ENCODE assay signal across 14 cellular contexts in the genomic region with DNA sequence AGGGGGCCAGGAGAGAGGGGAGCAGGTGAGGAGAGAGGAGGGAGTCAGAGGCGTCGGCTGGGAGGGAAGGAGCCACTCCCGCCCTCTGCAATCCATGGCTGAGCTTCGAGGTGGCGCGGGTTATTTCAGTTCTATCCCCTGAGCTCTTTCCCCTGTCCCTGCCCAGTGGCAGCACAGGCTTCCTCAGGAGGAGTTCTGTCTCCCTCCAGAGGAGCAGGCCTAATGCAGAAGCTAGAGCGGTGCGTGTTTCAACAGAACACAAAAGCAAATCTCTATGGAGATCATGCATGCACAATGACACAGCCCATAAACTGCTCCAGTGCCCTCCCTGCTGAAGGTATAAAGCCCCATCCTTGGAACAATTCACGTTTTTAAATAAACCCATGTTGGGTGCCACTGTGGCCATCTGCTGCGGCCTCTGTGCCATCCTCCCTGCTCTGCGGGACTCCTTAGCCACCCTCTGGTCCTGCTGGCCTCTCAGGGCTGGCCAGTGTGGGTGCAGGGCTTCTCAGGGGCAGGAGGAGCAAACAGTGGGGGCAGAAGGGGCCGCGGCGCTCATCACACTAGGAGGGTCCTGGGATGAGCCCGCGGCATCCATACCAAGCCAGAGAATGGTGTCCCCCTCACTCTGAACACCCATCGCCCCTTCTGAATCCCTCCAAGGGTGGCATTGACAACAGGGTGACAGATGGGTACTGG.
DNase-seq lines count a peak whose midpoint lies in the region; ATAC-seq and TF ChIP-seq lines count a peak whose summit lies in the region.
"Had no signal": no experiment of that assay in that cellular context is flagged by ENCODE, and none has a peak within 500 bp of the region (broad histone marks: within the 10 kb centered on the region; RNA-seq: fewer than 3 reads in every experiment).

No MANE protein-coding gene starts in this region.

- H3K18ac ChIP-seq in IMR-90 (ENCODE audit: low read depth, low read length), result peak overlapping the region; percentile 26; the same call in 1 of the 2 replicates

- peaks cover 20% of the 10 kb centered on the region for H3K9me1 ChIP-seq in IMR-90 (ENCODE audit: insufficient read depth, low read length)

- TF ChIP-seq CTCF in AG09319 (IDR thresholded peaks at IDR 0.05; ENCODE audit: low read depth, low read length) (peak; percentile 14), IMR-90 (conservative IDR thresholded peaks at IDR 0.05; ENCODE audit: low read depth, low read length) (no peak), testis (IDR thresholded peaks at IDR 0.05) (no peak)

- peak overlapping the region; percentile 99 for H2BK120ac ChIP-seq in IMR-90 (ENCODE audit: low read depth, low read length)

- H2BK20ac ChIP-seq in IMR-90 (ENCODE audit: low read depth, low read length), result peak overlapping the region; percentile 100

- CTCF ChIA-PET in IMR-90 (lab: Yijun Ruan, JAX), result interaction anchor here (1.0 to 1.2 kb wide), 2 partner anchors 38 to 70 kb away, joined by 3 to 5 read pairs; no protein-coding TSS in a partner anchor

- H3K23ac ChIP-seq in IMR-90 (ENCODE audit: low read depth, low read length), result no peak overlapping the region; the same call in 1 of the 2 replicates

- intact Hi-C loops in IMR-90 (cut with micrococcal nuclease) (loop anchor here (2.0 kb wide), 1 partner anchor 209 kb away; a partner anchor contains a TSS), sciatic nerve (cut with DNase I) (no loop called here), testis (cut with DNase I; ENCODE audit: low total_unique reads) (no loop called here)

- H2AFZ ChIP-seq in IMR-90 (replicated peaks; ENCODE audit: low read length, poor library complexity), result peak overlapping the region; percentile 45

- WGBS in IMR-90 (ENCODE audit: extremely low coverage in 2 of 2, insufficient read length in 1 of 2), 2 experiments, result 60% methylated on average over 1 of the region's 17 CpGs; no CpG with 5 or more reads in 1 of the 2 experiments
- WGBS in testis, 2 donors, result 87 to 91% methylated on average over 15 to 17 of the region's 17 CpGs

- H3K56ac ChIP-seq in IMR-90 (ENCODE audit: extremely low read depth, insufficient read depth, low read length), result no peak overlapping the region

- H4K8ac ChIP-seq in IMR-90 (ENCODE audit: low read depth in 2 of 2, low read length in 2 of 2), result peak overlapping the region in 1 of 2 experiments; percentile 31; a peak in 3 of 4 replicates

- POLR2A ChIA-PET in IMR-90 (lab: Charles Lee; ENCODE audit: unreplicated experiment), result no interaction called here

- H3K4me3 ChIP-seq in IMR-90 (ENCODE audit: insufficient read depth, low read depth, low read length) (no peak overlapping the region), testis (no peak overlapping the region)
- H3K4me3 ChIP-seq: BLaER1 treated with 17β-estradiol and CSF1 and Interleukin-3, amounts not matched to agents 10 nM and 100 nM; SJSA1; skin epidermis had no signal

- H2AK5ac ChIP-seq in IMR-90 (ENCODE audit: low read depth, low read length), result peak overlapping the region; percentile 81

- no peak overlapping the region for H2AK9ac ChIP-seq in IMR-90 (replicated peaks; ENCODE audit: low read depth, low read length, poor library complexity)

- no peak overlapping the region; the same call in 1 of the 2 replicates for H4K5ac ChIP-seq in IMR-90 (ENCODE audit: low read depth, low read length)

- H4K91ac ChIP-seq in IMR-90 (ENCODE audit: insufficient read depth, low read depth, low read length), result peak overlapping the region; percentile 78

- H3K36me3 ChIP-seq in IMR-90 (ENCODE audit: control insufficient read depth, insufficient read depth, low read length) (no peaks in the 10 kb centered on the region), testis (ENCODE audit: low read depth, missing control alignments) (no peaks in the 10 kb centered on the region)
- H3K36me3 ChIP-seq: BLaER1 treated with 17β-estradiol and CSF1 and Interleukin-3, amounts not matched to agents 10 nM and 100 nM; SJSA1 had no signal

- ATAC-seq in IMR-90 (ENCODE audit: low read depth) (no peak), sciatic nerve (peak; percentile 63), GM18505 (IDR thresholded peaks at IDR 0.05; ENCODE audit: unreplicated experiment) (no peak)

- peak overlapping the region; percentile 79 for H3K4ac ChIP-seq in IMR-90 (ENCODE audit: low read depth, low read length)

- H3K9ac ChIP-seq in IMR-90 (ENCODE audit: low read depth, low read length), result no peak overlapping the region; the same call in 1 of the 2 replicates
- H3K9ac ChIP-seq: BLaER1 treated with 17β-estradiol and CSF1 and Interleukin-3, amounts not matched to agents 10 nM and 100 nM had no signal

- no peak overlapping the region for H3K4me2 ChIP-seq in IMR-90 (ENCODE audit: low read depth, low read length)
- H3K4me2 ChIP-seq: BLaER1 treated with 17β-estradiol and CSF1 and Interleukin-3, amounts not matched to agents 10 nM and 100 nM had no signal

- in situ Hi-C loops in IMR-90 (cut with MboI; ENCODE audit: low sequenced_read_pairs), result no loop called here

- no peaks in the 10 kb centered on the region for H4K20me1 ChIP-seq in IMR-90 (ENCODE audit: insufficient read depth, low read length)
- H4K20me1 ChIP-seq: BLaER1 treated with 17β-estradiol and CSF1 and Interleukin-3, amounts not matched to agents 10 nM and 100 nM had no signal

- H2BK5ac ChIP-seq in IMR-90 (ENCODE audit: low read depth, low read length, poor library complexity, severe bottlenecking), result peak overlapping the region; percentile 2

- peak overlapping the region; percentile 38 for H3K14ac ChIP-seq in IMR-90 (replicated peaks; ENCODE audit: low read depth, low read length)

- no peak for DNase-seq in AG09319 (ENCODE audit: extremely low read depth, low read depth)
- no peak for DNase-seq in IMR-90
- peak; percentile 54 for DNase-seq in fibroblast of gingiva (ENCODE audit: low read depth)
- DNase-seq in sciatic nerve (ENCODE audit: low spot score), result peak; percentile 51
- DNase-seq in Kasumi-1 (lab: John Stamatoyannopoulos, UW), result no peak
- no peak for DNase-seq in SHP77 treated with DMSO at 0.1 percent for 48 hours (lab: John Stamatoyannopoulos, UW)
- DNase-seq in testis, result no peak
- DNase-seq: activated CD4-positive, alpha-beta memory T cell treated with anti-CD3 and anti-CD28 coated beads, Interleukin-2, amount 10 ng/mL, durations not matched to agents 7 days and 5 days; DMS79 treated with DMSO at 0.1 percent for 48 hours; substantia nigra had no signal

- H3K4me1 ChIP-seq in IMR-90 (ENCODE audit: control insufficient read depth, insufficient read depth, low read length) (peaks cover 32% of the 10 kb centered on the region), testis (no peaks in the 10 kb centered on the region)

- no peak for TF ChIP-seq RAD21 in IMR-90 (IDR thresholded peaks at IDR 0.05; ENCODE audit: low read length)

- H3K9me3 ChIP-seq in IMR-90 (ENCODE audit: control insufficient read depth, insufficient read depth, low read length) (no peaks in the 10 kb centered on the region), testis (no peaks in the 10 kb centered on the region)
- H3K9me3 ChIP-seq: BLaER1 treated with 17β-estradiol and CSF1 and Interleukin-3, amounts not matched to agents 10 nM and 100 nM; SJSA1 had no signal

- H2BK15ac ChIP-seq in IMR-90 (ENCODE audit: low read depth, low read length), result peak overlapping the region; percentile 100; the same call in 2 of the 3 replicates

- H3K27me3 ChIP-seq in IMR-90 (ENCODE audit: control insufficient read depth, insufficient read depth, low read length) (no peaks in the 10 kb centered on the region), testis (no peaks in the 10 kb centered on the region)
- H3K27me3 ChIP-seq: BLaER1 treated with 17β-estradiol and CSF1 and Interleukin-3, amounts not matched to agents 10 nM and 100 nM; SJSA1 had no signal

- peak overlapping the region; percentile 93; the same call in 1 of the 2 replicates for H3K27ac ChIP-seq in IMR-90 (ENCODE audit: insufficient read depth, low read length)
- no peak overlapping the region for H3K27ac ChIP-seq in testis
- H3K27ac ChIP-seq: BLaER1 treated with 17β-estradiol and CSF1 and Interleukin-3, amounts not matched to agents 10 nM and 100 nM; SJSA1 had no signal

- dilution Hi-C loops in IMR-90 (cut with HindIII; ENCODE audit: low sequenced_read_pairs, unreplicated experiment), result no loop called here

- no TSS peak for BruUV-seq in IMR-90 (replicated peaks; lab: Mats Ljungman, UMichigan)

- peaks cover 0 to 5% of the 10 kb centered on the region in 2 experiments; a peak in 2 of 4 replicates for H3K79me1 ChIP-seq in IMR-90 (ENCODE audit: low read depth in 1 of 2, low read length in 2 of 2)

- TF ChIP-seq POLR2A in IMR-90 (IDR thresholded peaks at IDR 0.05; ENCODE audit: low read depth, low read length), result no peak
- no peak for TF ChIP-seq POLR2A in GM18505 (IDR thresholded peaks at IDR 0.05; ENCODE audit: borderline replicate concordance, extremely low read depth, insufficient read depth, insufficient read length)
- TF ChIP-seq POLR2A in testis (IDR thresholded peaks at IDR 0.05), result no peak

TF ChIP-seq in IMR-90, 13 proteins besides CTCF, POLR2A, EP300 and RAD21 (continues in another document):
- TF ChIP-seq MAFK (IDR thresholded peaks at IDR 0.05; ENCODE audit: low read depth, low read length) (no peak), MXI1 (IDR thresholded peaks at IDR 0.05; ENCODE audit: borderline replicate concordance, low read depth, low read length) (no peak), MAZ (IDR thresholded peaks at IDR 0.05; ENCODE audit: borderline replicate concordance, low read depth, low read length) (no peak), CHD1 (IDR thresholded peaks at IDR 0.05; ENCODE audit: low read depth, low read length) (no peak), SMC3 (IDR thresholded peaks at IDR 0.05; ENCODE audit: low read depth, low read length) (no peak), CEBPB (IDR thresholded peaks at IDR 0.05; ENCODE audit: low read depth, low read length) (no peak)
- TF ChIP-seq, protein P1, sequence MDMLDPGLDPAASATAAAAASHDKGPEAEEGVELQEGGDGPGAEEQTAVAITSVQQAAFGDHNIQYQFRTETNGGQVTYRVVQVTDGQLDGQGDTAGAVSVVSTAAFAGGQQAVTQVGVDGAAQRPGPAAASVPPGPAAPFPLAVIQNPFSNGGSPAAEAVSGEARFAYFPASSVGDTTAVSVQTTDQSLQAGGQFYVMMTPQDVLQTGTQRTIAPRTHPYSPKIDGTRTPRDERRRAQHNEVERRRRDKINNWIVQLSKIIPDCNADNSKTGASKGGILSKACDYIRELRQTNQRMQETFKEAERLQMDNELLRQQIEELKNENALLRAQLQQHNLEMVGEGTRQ (IDR thresholded peaks at IDR 0.05; ENCODE audit: low read depth, low read length), result no peak
- TF ChIP-seq, protein P2, sequence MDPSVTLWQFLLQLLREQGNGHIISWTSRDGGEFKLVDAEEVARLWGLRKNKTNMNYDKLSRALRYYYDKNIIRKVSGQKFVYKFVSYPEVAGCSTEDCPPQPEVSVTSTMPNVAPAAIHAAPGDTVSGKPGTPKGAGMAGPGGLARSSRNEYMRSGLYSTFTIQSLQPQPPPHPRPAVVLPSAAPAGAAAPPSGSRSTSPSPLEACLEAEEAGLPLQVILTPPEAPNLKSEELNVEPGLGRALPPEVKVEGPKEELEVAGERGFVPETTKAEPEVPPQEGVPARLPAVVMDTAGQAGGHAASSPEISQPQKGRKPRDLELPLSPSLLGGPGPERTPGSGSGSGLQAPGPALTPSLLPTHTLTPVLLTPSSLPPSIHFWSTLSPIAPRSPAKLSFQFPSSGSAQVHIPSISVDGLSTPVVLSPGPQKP (IDR thresholded peaks at IDR 0.05; ENCODE audit: borderline replicate concordance, low read depth, low read length), result no peak

Comparison
In these comparisons a context has a peak if more than half of its experiments do, and no peak if none do; other contexts are left out.
1. DNase-seq: peak in fibroblast of gingiva (single experiment) and sciatic nerve (single experiment); none in AG09319 (single experiment), IMR-90 (single experiment), Kasumi-1 (0 of 2), SHP77 treated with DMSO at 0.1 percent for 48 hours (single experiment) and testis (single experiment).